1 cellular context compared by ENCODE assay signal in the genomic region with DNA sequence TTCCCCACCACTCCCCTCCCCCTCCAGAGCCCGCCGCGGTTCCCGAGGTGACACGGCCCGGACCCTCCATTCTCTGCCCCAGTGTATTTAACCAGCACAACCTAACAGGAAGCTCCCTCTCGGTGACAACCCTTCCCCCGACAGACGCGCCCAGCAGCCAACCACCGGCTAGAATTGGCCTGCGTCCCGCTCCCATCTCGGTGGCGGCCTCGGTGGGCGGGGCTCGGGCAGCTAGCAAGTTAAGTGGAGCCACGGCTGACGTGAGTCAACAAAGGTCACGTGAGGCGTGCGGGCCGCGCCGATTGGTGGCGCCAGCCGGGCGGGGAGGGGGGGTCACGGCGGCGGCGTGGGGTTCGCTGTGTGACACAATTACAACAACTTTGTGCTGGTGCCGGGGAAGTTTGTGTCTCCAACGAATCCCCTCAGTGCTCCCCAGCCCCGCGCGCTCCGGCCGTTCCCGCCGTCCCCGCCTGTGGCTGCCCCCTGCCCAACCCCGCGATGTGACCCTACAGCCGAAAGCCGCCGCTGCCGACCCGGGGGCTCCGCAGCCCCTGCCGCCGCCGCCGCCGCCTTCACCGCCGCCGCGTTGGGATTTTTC.
TF ChIP-seq lines count a peak whose summit lies in the region.

Gene KDM6A (plus strand): TSS at position 372 of the 598 bp plus-strand sequence. CDS start 364 bp downstream, outside the sequence.

TF ChIP-seq in K562, 482 proteins besides CTCF, POLR2A, EP300 and RAD21 (continued from another document and continues in another):
- 0 out of 4 replicates have a peak, but pooled peaks of 1 of the 2 experiments have one; percentile 13 for TF ChIP-seq UBTF (IDR thresholded peaks at IDR 0.05; ENCODE audit: borderline replicate concordance in 1 of 2, low read depth in 2 of 2, low read length in 2 of 2)
- TF ChIP-seq ZNF263 (CRISPR knock-in tag; IDR thresholded peaks at IDR 0.05; ENCODE audit: borderline replicate concordance) = peak; percentile 76; the same call in 1 of the 2 replicates
- TF ChIP-seq, protein P1, sequence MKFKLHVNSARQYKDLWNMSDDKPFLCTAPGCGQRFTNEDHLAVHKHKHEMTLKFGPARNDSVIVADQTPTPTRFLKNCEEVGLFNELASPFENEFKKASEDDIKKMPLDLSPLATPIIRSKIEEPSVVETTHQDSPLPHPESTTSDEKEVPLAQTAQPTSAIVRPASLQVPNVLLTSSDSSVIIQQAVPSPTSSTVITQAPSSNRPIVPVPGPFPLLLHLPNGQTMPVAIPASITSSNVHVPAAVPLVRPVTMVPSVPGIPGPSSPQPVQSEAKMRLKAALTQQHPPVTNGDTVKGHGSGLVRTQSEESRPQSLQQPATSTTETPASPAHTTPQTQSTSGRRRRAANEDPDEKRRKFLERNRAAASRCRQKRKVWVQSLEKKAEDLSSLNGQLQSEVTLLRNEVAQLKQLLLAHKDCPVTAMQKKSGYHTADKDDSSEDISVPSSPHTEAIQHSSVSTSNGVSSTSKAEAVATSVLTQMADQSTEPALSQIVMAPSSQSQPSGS (CRISPR knock-in tag; IDR thresholded peaks at IDR 0.05) = no peak
- TF ChIP-seq GABPB1 (CRISPR knock-in tag; IDR thresholded peaks at IDR 0.05) = no peak; the same call in 1 of the 2 replicates
- TF ChIP-seq USF1 (CRISPR knock-in tag; IDR thresholded peaks at IDR 0.05) = peak; percentile 99
- TF ChIP-seq PTTG1 (tag; IDR thresholded peaks at IDR 0.05; ENCODE audit: low read depth) = no peak
- TF ChIP-seq TOE1 (IDR thresholded peaks at IDR 0.05; ENCODE audit: borderline replicate concordance) = peak; percentile 97
- no peak for TF ChIP-seq TOE1 (CRISPR knock-in tag; IDR thresholded peaks at IDR 0.05; ENCODE audit: borderline replicate concordance, low read depth)
- TF ChIP-seq YY1 (IDR thresholded peaks at IDR 0.05; ENCODE audit: borderline replicate concordance in 1 of 3, control insufficient read depth in 1 of 3, extremely low read depth in 1 of 3, insufficient read depth in 3 of 3, insufficient read length in 1 of 3, insufficient replicate concordance in 2 of 3, low read depth in 1 of 3, low read length in 2 of 3) = peak in 1 of 3 experiments; percentile 41
- no peak for TF ChIP-seq ZNF398 (CRISPR knock-in tag; IDR thresholded peaks at IDR 0.05)
- TF ChIP-seq RBM17 (IDR thresholded peaks at IDR 0.05; ENCODE audit: borderline replicate concordance, low read depth, low read length) = no peak
- no peak for TF ChIP-seq MEF2A (IDR thresholded peaks at IDR 0.05; ENCODE audit: control insufficient read depth, low read depth, low read length)
- no peak for TF ChIP-seq PYGO2 (tag; IDR thresholded peaks at IDR 0.05)
- no peak for TF ChIP-seq KLF6 (CRISPR knock-in tag; IDR thresholded peaks at IDR 0.05; ENCODE audit: borderline replicate concordance)
- TF ChIP-seq, protein P2, sequence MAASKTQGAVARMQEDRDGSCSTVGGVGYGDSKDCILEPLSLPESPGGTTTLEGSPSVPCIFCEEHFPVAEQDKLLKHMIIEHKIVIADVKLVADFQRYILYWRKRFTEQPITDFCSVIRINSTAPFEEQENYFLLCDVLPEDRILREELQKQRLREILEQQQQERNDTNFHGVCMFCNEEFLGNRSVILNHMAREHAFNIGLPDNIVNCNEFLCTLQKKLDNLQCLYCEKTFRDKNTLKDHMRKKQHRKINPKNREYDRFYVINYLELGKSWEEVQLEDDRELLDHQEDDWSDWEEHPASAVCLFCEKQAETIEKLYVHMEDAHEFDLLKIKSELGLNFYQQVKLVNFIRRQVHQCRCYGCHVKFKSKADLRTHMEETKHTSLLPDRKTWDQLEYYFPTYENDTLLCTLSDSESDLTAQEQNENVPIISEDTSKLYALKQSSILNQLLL (CRISPR knock-in tag; IDR thresholded peaks at IDR 0.05; ENCODE audit: borderline replicate concordance) = no peak
- no peak for TF ChIP-seq SIRT6 (IDR thresholded peaks at IDR 0.05; ENCODE audit: low read depth, low read length)
- no peak for TF ChIP-seq ZNF764 (CRISPR knock-in tag; IDR thresholded peaks at IDR 0.05; ENCODE audit: low read depth)
- TF ChIP-seq CREBBP (IDR thresholded peaks at IDR 0.05; ENCODE audit: low read depth, low read length) = no peak
- no peak for TF ChIP-seq ZNF282 (CRISPR knock-in tag; IDR thresholded peaks at IDR 0.05)
- TF ChIP-seq ZNF239 (CRISPR knock-in tag; IDR thresholded peaks at IDR 0.05) = no peak
- no peak for TF ChIP-seq ELF1 (tag; IDR thresholded peaks at IDR 0.05)
- TF ChIP-seq, protein P3, sequence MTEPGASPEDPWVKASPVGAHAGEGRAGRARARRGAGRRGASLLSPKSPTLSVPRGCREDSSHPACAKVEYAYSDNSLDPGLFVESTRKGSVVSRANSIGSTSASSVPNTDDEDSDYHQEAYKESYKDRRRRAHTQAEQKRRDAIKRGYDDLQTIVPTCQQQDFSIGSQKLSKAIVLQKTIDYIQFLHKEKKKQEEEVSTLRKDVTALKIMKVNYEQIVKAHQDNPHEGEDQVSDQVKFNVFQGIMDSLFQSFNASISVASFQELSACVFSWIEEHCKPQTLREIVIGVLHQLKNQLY (CRISPR knock-in tag; conservative IDR thresholded peaks at IDR 0.05) = no peak
- peak; percentile 56; the same call in 1 of the 2 replicates for TF ChIP-seq ZBTB7A (IDR thresholded peaks at IDR 0.05; ENCODE audit: borderline replicate concordance, control insufficient read depth, low read depth, low read length)
- TF ChIP-seq MGA (IDR thresholded peaks at IDR 0.05) = no peak
- TF ChIP-seq, protein P4, sequence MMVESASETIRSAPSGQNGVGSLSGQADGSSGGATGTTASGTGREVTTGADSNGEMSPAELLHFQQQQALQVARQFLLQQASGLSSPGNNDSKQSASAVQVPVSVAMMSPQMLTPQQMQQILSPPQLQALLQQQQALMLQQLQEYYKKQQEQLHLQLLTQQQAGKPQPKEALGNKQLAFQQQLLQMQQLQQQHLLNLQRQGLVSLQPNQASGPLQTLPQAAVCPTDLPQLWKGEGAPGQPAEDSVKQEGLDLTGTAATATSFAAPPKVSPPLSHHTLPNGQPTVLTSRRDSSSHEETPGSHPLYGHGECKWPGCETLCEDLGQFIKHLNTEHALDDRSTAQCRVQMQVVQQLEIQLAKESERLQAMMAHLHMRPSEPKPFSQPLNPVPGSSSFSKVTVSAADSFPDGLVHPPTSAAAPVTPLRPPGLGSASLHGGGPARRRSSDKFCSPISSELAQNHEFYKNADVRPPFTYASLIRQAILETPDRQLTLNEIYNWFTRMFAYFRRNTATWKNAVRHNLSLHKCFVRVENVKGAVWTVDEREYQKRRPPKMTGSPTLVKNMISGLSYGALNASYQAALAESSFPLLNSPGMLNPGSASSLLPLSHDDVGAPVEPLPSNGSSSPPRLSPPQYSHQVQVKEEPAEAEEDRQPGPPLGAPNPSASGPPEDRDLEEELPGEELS (CRISPR knock-in tag; IDR thresholded peaks at IDR 0.05; ENCODE audit: borderline replicate concordance) = no peak
